Comparison of ENCODE assay signal across 12 cellular contexts in the genomic region with DNA sequence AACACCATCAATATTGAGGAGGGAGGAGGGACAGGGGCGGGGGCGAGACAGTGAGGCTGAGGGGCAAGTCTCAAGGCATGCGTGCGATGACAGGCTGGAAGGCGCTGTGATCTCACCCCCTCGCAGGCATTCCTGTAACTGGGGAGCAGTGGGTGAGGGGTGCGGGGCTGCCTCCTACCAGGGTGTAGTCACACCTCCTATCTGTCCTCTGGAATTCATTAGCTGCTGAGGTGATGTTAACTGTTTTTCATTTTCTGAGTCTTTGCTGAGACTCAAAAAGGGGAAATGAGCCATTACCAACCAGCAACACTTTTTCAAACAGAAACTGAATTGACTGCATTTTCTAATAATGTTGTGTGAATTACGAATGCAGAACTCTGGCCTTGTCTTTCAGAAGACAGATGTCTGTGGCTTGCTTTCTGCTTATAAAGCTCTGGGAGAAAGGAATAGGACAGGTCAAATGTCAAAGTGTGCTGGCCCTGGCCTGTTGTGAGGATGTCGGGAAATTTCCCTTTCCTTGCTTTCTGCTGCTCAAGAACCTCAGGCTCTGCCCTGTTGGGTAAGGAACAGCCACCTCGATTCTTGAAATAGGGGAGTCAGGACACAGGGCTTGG. TPM values are rescaled to one million over a fixed set of nuclear protein-coding genes. Genes with fewer than 3 reads are reported as not detected.
A peak's percentile ranks its signal among the peaks of the same experiment; 100 is the strongest.
DNase-seq lines count a peak whose midpoint lies in the region; ATAC-seq and TF ChIP-seq lines count a peak whose summit lies in the region.
"Had no signal": no experiment of that assay in that cellular context is flagged by ENCODE, and none has a peak within 500 bp of the region (broad histone marks: within the 10 kb centered on the region; RNA-seq: fewer than 3 reads in every experiment).

No MANE protein-coding gene starts in this region.

- no peak overlapping the region for H3K4me3 Mint-ChIP-seq in endodermal cell
- H3K4me3 Mint-ChIP-seq: mesothelial cell of epicardium had no signal

- peak; percentile 51 for ATAC-seq in GM21447 (IDR thresholded peaks at IDR 0.05; ENCODE audit: unreplicated experiment)
- ATAC-seq in HG03457 (IDR thresholded peaks at IDR 0.05; ENCODE audit: unreplicated experiment): peak; percentile 39

- H3K4me3 ChIP-seq in GM12864 (ENCODE audit: low read depth, low read length) (no peak overlapping the region), endodermal cell (ENCODE audit: low read length) (no peak overlapping the region)
- H3K4me3 ChIP-seq: ascending aorta, thyroid gland had no signal

- H3K27ac Mint-ChIP-seq in endodermal cell: peak overlapping the region; percentile 50
- H3K27ac Mint-ChIP-seq: mesothelial cell of epicardium had no signal

- H3K4me1 Mint-ChIP-seq in endodermal cell: peaks cover 10% of the 10 kb centered on the region

- no peaks in the 10 kb centered on the region for H3K9me3 ChIP-seq in endodermal cell (ENCODE audit: control insufficient read depth, low read length)
- H3K9me3 ChIP-seq: ascending aorta, thyroid gland had no signal

- no peak overlapping the region for H3K9ac ChIP-seq in endodermal cell (ENCODE audit: extremely low read depth, low read length, poor library complexity, severe bottlenecking)

- H3K27me3 Mint-ChIP-seq in endodermal cell (ENCODE audit: insufficient read depth): no peaks in the 10 kb centered on the region

- H3K9me3 Mint-ChIP-seq in endodermal cell: no peaks in the 10 kb centered on the region
- H3K9me3 Mint-ChIP-seq: mesothelial cell of epicardium had no signal

- TF ChIP-seq CTCF in GM12864 (IDR thresholded peaks at IDR 0.05; ENCODE audit: low read depth, low read length, missing control alignments): no peak
- TF ChIP-seq CTCF in endodermal cell (conservative IDR thresholded peaks at IDR 0.05): no peak

- H3K27me3 ChIP-seq in endodermal cell (ENCODE audit: control insufficient read depth, insufficient read depth, low read length, poor library complexity, severe bottlenecking): no peaks in the 10 kb centered on the region
- H3K27me3 ChIP-seq: ascending aorta, thyroid gland had no signal

- no peak overlapping the region for H3K27ac ChIP-seq in endodermal cell (ENCODE audit: low read depth, low read length)
- H3K27ac ChIP-seq: thyroid gland had no signal

- DNase-seq in GM12864 (ENCODE audit: low read depth): peak; percentile 69
- peak; percentile 85 for DNase-seq in endodermal cell
- no peak for DNase-seq in NCI-H1417 (lab: John Stamatoyannopoulos, UW)
- no peak for DNase-seq in foreskin melanocyte
- DNase-seq in NCI-H2081 treated with DMSO at 0.1 percent for 48 hours (lab: John Stamatoyannopoulos, UW): no peak
- DNase-seq in putamen (ENCODE audit: low spot score): no peak
- DNase-seq: activated CD4-positive, alpha-beta T cell treated with anti-CD3 and anti-CD28 coated beads for 4 hours; thyroid gland had no signal

- no peaks in the 10 kb centered on the region for H3K36me3 Mint-ChIP-seq in endodermal cell (ENCODE audit: low read depth)
- H3K36me3 Mint-ChIP-seq: mesothelial cell of epicardium had no signal

- no peaks in the 10 kb centered on the region for H3K36me3 ChIP-seq in endodermal cell (ENCODE audit: control insufficient read depth, insufficient read depth, low read length)
- H3K36me3 ChIP-seq: ascending aorta, thyroid gland had no signal

- WGBS in endodermal cell (ENCODE audit: insufficient coverage in 1 of 2, insufficient read length in 1 of 2), 2 experiments: 74 to 78% methylated on average over 4 to 10 of the region's 10 CpGs

- no peaks in the 10 kb centered on the region for H3K4me1 ChIP-seq in endodermal cell (ENCODE audit: control insufficient read depth, insufficient read depth, low read length)

RNA-seq across cellular contexts. Expression of a gene that starts 23.7 kb away (rescaled TPM):
- total RNA-seq in endodermal cell: 1 to 10 TPM; 2.1 to 4.2 TPM
- polyA plus RNA-seq in endodermal cell (2013, experiment 1 of 2): 9.2 TPM
- 10.8 TPM for polyA plus RNA-seq in endodermal cell (2013, experiment 2 of 2)

RNA-seq across cellular contexts. Expression of a gene that starts 53.9 kb away (rescaled TPM):
- total RNA-seq in endodermal cell: 10 to 100 TPM; 14.1 to 16.8 TPM
- polyA plus RNA-seq in endodermal cell (2013, experiment 1 of 2): 11.4 TPM
- 9.7 TPM for polyA plus RNA-seq in endodermal cell (2013, experiment 2 of 2)

Comparison
In these comparisons a context has a peak if more than half of its experiments do, and no peak if none do; other contexts are left out.
1. DNase-seq: peak in GM12864 (single experiment) and endodermal cell (single experiment); none in NCI-H1417 (0 of 3), foreskin melanocyte (single experiment), NCI-H2081 treated with DMSO at 0.1 percent for 48 hours (single experiment) and putamen (single experiment).